In the genomic region with DNA sequence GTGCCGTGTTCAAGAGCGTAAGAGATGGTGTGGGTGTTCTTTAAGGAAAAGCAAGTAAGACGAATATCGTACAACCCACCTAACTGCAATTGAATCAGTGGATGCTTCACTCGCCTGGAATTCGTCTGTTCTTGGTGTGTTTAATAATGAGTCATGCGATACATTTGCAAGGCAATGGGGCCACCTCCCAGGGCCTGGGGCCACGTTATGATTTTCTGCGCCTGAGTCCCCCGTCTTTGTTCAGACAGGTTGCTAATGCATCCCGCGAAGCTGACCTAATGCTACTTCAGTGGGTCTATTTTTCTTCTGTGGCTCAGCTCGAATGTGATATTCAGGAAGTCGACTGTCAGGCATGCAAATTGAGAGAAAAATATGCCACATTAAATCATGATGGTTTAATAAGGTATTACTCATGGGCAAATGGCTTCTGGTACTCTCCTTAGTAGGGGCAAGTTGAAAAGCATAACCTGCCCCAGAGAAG, we compare ENCODE assay signal across 11 cellular contexts.
DNase-seq lines count a peak whose midpoint lies in the region; ATAC-seq and FAIRE-seq lines count a peak whose summit lies in the region.
"Had no signal": no experiment of that assay in that cellular context is flagged by ENCODE, and none has a peak within 500 bp of the region (broad histone marks: within the 10 kb centered on the region; RNA-seq: fewer than 3 reads in every experiment).

No MANE protein-coding gene starts in this region.

- peaks cover 3% of the 10 kb centered on the region for H3K9me3 Mint-ChIP-seq in stimulated activated memory B cell treated with anti-CD40 and anti-IgM and Interleukin-4, amounts not matched to agents 10 μg/mL and 1 μg/mL and 100 μg/mL, for 72 hours

- FAIRE-seq in urothelium cell line (lab: Jason Lieb, UNC): no peak
- FAIRE-seq: frontal cortex had no signal

- no peak for ATAC-seq in stimulated activated memory B cell treated with anti-CD40 and anti-IgM and Interleukin-4, amounts not matched to agents 10 μg/mL and 1 μg/mL and 100 μg/mL, for 72 hours

- DNase-seq in NCI-H2107 treated with DMSO at 0.1 percent for 48 hours (lab: John Stamatoyannopoulos, UW; ENCODE audit: unreplicated experiment): peak; percentile 30
- DNase-seq in NCI-H2107 (lab: John Stamatoyannopoulos, UW): no peak
- DNase-seq in T1000 (lab: John Stamatoyannopoulos, UW): peak; percentile 64
- peak; percentile 90 for DNase-seq in iris pigment epithelial cell (ENCODE audit: low read depth)
- DNase-seq in urothelium cell line (ENCODE audit: low spot score): peak; percentile 28
- no peak for DNase-seq in cerebellar cortex (ENCODE audit: low spot score)
- DNase-seq in SKM-1 treated with dmso at 0.1 percent for 144 hours (lab: John Stamatoyannopoulos, UW; ENCODE audit: unreplicated experiment): no peak
- DNase-seq: NCI-H2171 treated with DMSO at 0.1 percent for 48 hours, WERI-Rb-1 had no signal

- no peaks in the 10 kb centered on the region for H3K4me1 Mint-ChIP-seq in stimulated activated memory B cell treated with anti-CD40 and anti-IgM and Interleukin-4, amounts not matched to agents 10 μg/mL and 1 μg/mL and 100 μg/mL, for 72 hours

- H3K27me3 Mint-ChIP-seq in stimulated activated memory B cell treated with anti-CD40 and anti-IgM and Interleukin-4, amounts not matched to agents 10 μg/mL and 1 μg/mL and 100 μg/mL, for 72 hours: peaks cover 13% of the 10 kb centered on the region

- H3K27ac Mint-ChIP-seq in stimulated activated memory B cell treated with anti-CD40 and anti-IgM and Interleukin-4, amounts not matched to agents 10 μg/mL and 1 μg/mL and 100 μg/mL, for 72 hours: no peak overlapping the region

- no peak overlapping the region for H3K4me3 Mint-ChIP-seq in stimulated activated memory B cell treated with anti-CD40 and anti-IgM and Interleukin-4, amounts not matched to agents 10 μg/mL and 1 μg/mL and 100 μg/mL, for 72 hours

- H3K36me3 Mint-ChIP-seq in stimulated activated memory B cell treated with anti-CD40 and anti-IgM and Interleukin-4, amounts not matched to agents 10 μg/mL and 1 μg/mL and 100 μg/mL, for 72 hours: no peaks in the 10 kb centered on the region

Comparison
In these comparisons a context has a peak if more than half of its experiments do, and no peak if none do; other contexts are left out.
1. DNase-seq: peak in NCI-H2107 treated with DMSO at 0.1 percent for 48 hours (single experiment), T1000 (single experiment), iris pigment epithelial cell (single experiment) and urothelium cell line (single experiment); none in NCI-H2107 (single experiment), cerebellar cortex (single experiment) and SKM-1 treated with dmso at 0.1 percent for 144 hours (single experiment).